Comparison of ENCODE assay signal across 18 cellular contexts in the genomic region with DNA sequence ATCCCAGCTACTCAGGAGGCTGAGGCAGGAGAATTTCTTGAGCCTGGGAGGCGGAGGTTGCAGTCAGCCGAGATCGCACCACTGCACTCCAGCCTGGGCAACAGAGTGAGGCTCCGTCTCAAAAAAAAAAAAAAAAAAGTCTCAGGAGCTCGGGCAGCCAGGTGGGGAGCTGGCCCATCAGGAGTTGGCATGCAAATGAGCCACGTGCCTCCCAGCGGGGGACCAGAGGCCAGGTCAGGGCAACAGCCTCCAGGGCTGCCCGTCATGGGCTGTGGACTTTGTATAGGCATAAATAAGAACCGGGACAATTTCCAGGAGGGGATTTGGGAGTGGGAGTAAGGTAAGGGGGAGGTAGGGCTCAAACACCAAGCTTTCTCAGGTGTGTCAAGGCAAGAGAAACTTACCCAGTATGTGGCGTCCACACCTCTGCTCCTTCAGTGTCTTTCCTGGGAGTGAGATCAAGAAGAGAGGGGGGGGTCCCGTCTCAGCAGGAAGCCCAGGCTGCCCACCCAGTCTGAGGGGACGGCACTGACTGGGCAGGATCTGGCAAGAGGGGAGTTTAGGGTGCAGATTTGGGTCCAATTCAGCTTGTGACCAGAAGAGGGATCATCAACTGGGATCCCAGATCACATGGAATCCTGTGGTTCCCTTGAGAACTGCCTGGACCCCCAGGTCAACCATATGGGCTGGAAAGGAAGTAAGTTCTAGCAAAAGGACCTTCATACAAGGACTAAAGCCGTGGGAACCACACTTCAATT. TPM values are rescaled to one million over a fixed set of nuclear protein-coding genes. Genes with fewer than 3 reads are reported as not detected.
DNase-seq lines count a peak whose midpoint lies in the region; ATAC-seq and TF ChIP-seq lines count a peak whose summit lies in the region.
"Had no signal": no experiment of that assay in that cellular context is flagged by ENCODE, and none has a peak within 500 bp of the region (broad histone marks: within the 10 kb centered on the region; RNA-seq: fewer than 3 reads in every experiment).

No MANE protein-coding gene starts in this region.

- H3K27me3 ChIP-seq in body of pancreas = no peaks in the 10 kb centered on the region
- H3K27me3 ChIP-seq in transverse colon = peaks cover 38% of the 10 kb centered on the region
- H3K27me3 ChIP-seq in gastroesophageal sphincter = no peaks in the 10 kb centered on the region

- no peaks in the 10 kb centered on the region for H3K4me1 Mint-ChIP-seq in stimulated activated naive CD8-positive, alpha-beta T cell treated with anti-CD3 and anti-CD28 coated beads, Interleukin-15, amount 100 ng/mL, for 72 hours
- H3K4me1 Mint-ChIP-seq: immature natural killer cell had no signal

- H3K27me3 Mint-ChIP-seq in stimulated activated naive CD8-positive, alpha-beta T cell treated with anti-CD3 and anti-CD28 coated beads, Interleukin-15, amount 100 ng/mL, for 72 hours = peaks cover 31% of the 10 kb centered on the region

- H3K4me3 ChIP-seq in body of pancreas (no peak overlapping the region), transverse colon (no peak overlapping the region), gastroesophageal sphincter (no peak overlapping the region)

- H3K4me1 ChIP-seq in body of pancreas = no peaks in the 10 kb centered on the region
- H3K4me1 ChIP-seq in transverse colon = no peaks in the 10 kb centered on the region
- H3K4me1 ChIP-seq in gastroesophageal sphincter = no peaks in the 10 kb centered on the region
- H3K4me1 ChIP-seq: parathyroid adenoma had no signal

- TF ChIP-seq EP300 in transverse colon (IDR thresholded peaks at IDR 0.05; ENCODE audit: low read depth) (no peak), gastroesophageal sphincter (IDR thresholded peaks at IDR 0.05) (no peak)

- ATAC-seq in stimulated activated naive CD8-positive, alpha-beta T cell treated with anti-CD3 and anti-CD28 coated beads, Interleukin-15, amount 100 ng/mL, for 72 hours = no peak
- ATAC-seq in stimulated activated naive CD8-positive, alpha-beta T cell treated with anti-CD3 and anti-CD28 coated beads, Interleukin-15, Interleukin-2, amounts not matched to agents 100 U/mL and 50 U/mL, for 24 hours = no peak
- ATAC-seq in body of pancreas (peak; percentile 54), left colon (peak; percentile 44), gastroesophageal sphincter (no peak), HG02588 (IDR thresholded peaks at IDR 0.05; ENCODE audit: unreplicated experiment) (no peak)

- TF ChIP-seq CTCF in body of pancreas (IDR thresholded peaks at IDR 0.05) (peak in 1 of 7 experiments; percentile 8), transverse colon (IDR thresholded peaks at IDR 0.05) (no peak), gastroesophageal sphincter (IDR thresholded peaks at IDR 0.05) (no peak)

- H3K9me3 Mint-ChIP-seq in stimulated activated naive CD8-positive, alpha-beta T cell treated with anti-CD3 and anti-CD28 coated beads, Interleukin-15, amount 100 ng/mL, for 72 hours = no peaks in the 10 kb centered on the region
- H3K9me3 Mint-ChIP-seq: dendritic cell treated with granulocyte-macrophage colony-stimulating factor and Interleukin-4, amounts not matched to agents 40 ng/mL and 50 ng/mL, for 4 days; immature natural killer cell had no signal

- no peak overlapping the region for H3K4me3 Mint-ChIP-seq in stimulated activated naive CD8-positive, alpha-beta T cell treated with anti-CD3 and anti-CD28 coated beads, Interleukin-15, amount 100 ng/mL, for 72 hours
- H3K4me3 Mint-ChIP-seq: dendritic cell treated with granulocyte-macrophage colony-stimulating factor and Interleukin-4, amounts not matched to agents 40 ng/mL and 50 ng/mL, for 4 days; immature natural killer cell had no signal

- no peaks in the 10 kb centered on the region for H3K9me3 ChIP-seq in body of pancreas
- no peaks in the 10 kb centered on the region for H3K9me3 ChIP-seq in transverse colon
- no peaks in the 10 kb centered on the region for H3K9me3 ChIP-seq in gastroesophageal sphincter

- no peak for DNase-seq in stimulated activated naive CD8-positive, alpha-beta T cell treated with anti-CD3 and anti-CD28 coated beads, Interleukin-15, amount 100 ng/mL, for 72 hours
- no peak for DNase-seq in stimulated activated naive CD8-positive, alpha-beta T cell treated with anti-CD3 and anti-CD28 coated beads, Interleukin-15, Interleukin-2, amounts not matched to agents 100 U/mL and 50 U/mL, for 24 hours
- DNase-seq in body of pancreas (peak; percentile 29 to 86 (median 54)), left colon (no peak), transverse colon (peak; percentile 60), EL (no peak)
- DNase-seq: activated CD4-positive, alpha-beta T cell treated with anti-CD3 and anti-CD28 coated beads, Interleukin-2, amount 50 U/mL, for 4 hours; immature natural killer cell; NCI-H1105; T-helper 9 cell had no signal

- peak overlapping the region; percentile 41 to 48 for H3K27ac Mint-ChIP-seq in stimulated activated naive CD8-positive, alpha-beta T cell treated with anti-CD3 and anti-CD28 coated beads, Interleukin-15, amount 100 ng/mL, for 72 hours
- H3K27ac Mint-ChIP-seq: dendritic cell treated with granulocyte-macrophage colony-stimulating factor and Interleukin-4, amounts not matched to agents 40 ng/mL and 50 ng/mL, for 4 days; immature natural killer cell had no signal

- peak overlapping the region in 1 of 4 donors; percentile 26 for H3K27ac ChIP-seq in body of pancreas
- H3K27ac ChIP-seq in transverse colon = no peak overlapping the region
- no peak overlapping the region for H3K27ac ChIP-seq in gastroesophageal sphincter
- H3K27ac ChIP-seq: parathyroid adenoma had no signal

- WGBS in body of pancreas, 2 donors = 40 to 44% methylated on average over 11 to 13 of the region's 13 CpGs
- 26 to 38% methylated on average over 8 to 13 of the region's 13 CpGs for WGBS in transverse colon (ENCODE audit: low coverage in 1 of 2), 2 donors
- 43 to 58% methylated on average over 7 to 12 of the region's 13 CpGs for WGBS in gastroesophageal sphincter (ENCODE audit: low coverage in 1 of 2), 2 donors

- intact Hi-C loops in body of pancreas (cut with DNase I) = no loop called here
- intact Hi-C loops in left colon (cut with DNase I, micrococcal nuclease) = no loop called here
- intact Hi-C loops in transverse colon (cut with DNase I; ENCODE audit: low total_unique reads) = no loop called here

- in situ Hi-C loops in transverse colon (cut with MboI; ENCODE audit: low pct_ligation_motif_present in 1 of 4, low pct_unique_long_range_greater_than_20kb in 1 of 4, low sequenced_read_pairs in 3 of 4) = no loop called here

- TF ChIP-seq POLR2A in body of pancreas (IDR thresholded peaks at IDR 0.05) (no peak), transverse colon (IDR thresholded peaks at IDR 0.05) (no peak), gastroesophageal sphincter (IDR thresholded peaks at IDR 0.05) (no peak)

- H3K36me3 ChIP-seq in body of pancreas (replicated peaks in 1 of 2; ENCODE audit: insufficient read depth in 1 of 2, low read depth in 2 of 2) = no peaks in the 10 kb centered on the region
- H3K36me3 ChIP-seq in transverse colon = no peaks in the 10 kb centered on the region
- peaks cover 0 to 13% of the 10 kb centered on the region in 2 donors for H3K36me3 ChIP-seq in gastroesophageal sphincter

RNA-seq across cellular contexts. Expression of a gene that starts 22.3 kb away (rescaled TPM):
- total RNA-seq in body of pancreas = 1 to 10 TPM in 1 of 2 donors, not detected in 1; 2.6 TPM
- total RNA-seq in left colon = under 1 TPM in 1 of 2 donors, not detected in 1; 0.50 TPM
- total RNA-seq in transverse colon = under 1 TPM in 2 of 4 donors, not detected in 2; 0.32 to 0.68 TPM
- total RNA-seq in gastroesophageal sphincter = not detected
- total RNA-seq: fibroblast of lung, HT1080, mononuclear cell, NCI-H460 had no signal

RNA-seq across cellular contexts. Expression of a gene that starts 27.3 kb away (rescaled TPM):
- total RNA-seq in body of pancreas (10 to 100 TPM in 1 of 2 donors, 1 to 10 TPM in 1; 6.5 to 55.7 TPM), left colon (10 to 100 TPM in 1 of 2 donors, 1 to 10 TPM in 1; 5.6 to 27.1 TPM), transverse colon (100 to 1,000 TPM in 1 of 4 donors, 10 to 100 TPM in 3; 14.3 to 134 (median 35.2) TPM), gastroesophageal sphincter (100 to 1,000 TPM in 2 of 4 donors, 10 to 100 TPM in 2; 48.3 to 196 (median 108) TPM)

RNA-seq across cellular contexts. Expression of a gene that starts 33.9 kb away (rescaled TPM):
- total RNA-seq in body of pancreas = 1 to 10 TPM; 1.0 to 3.0 TPM
- under 1 TPM; 0.47 to 0.85 TPM for total RNA-seq in left colon
- total RNA-seq in transverse colon = 1 to 10 TPM in 2 of 4 donors, under 1 TPM in 2; 0.55 to 6.0 (median 1.1) TPM
- 1 to 10 TPM in 3 of 4 donors, under 1 TPM in 1; 0.81 to 1.7 (median 1.4) TPM for total RNA-seq in gastroesophageal sphincter

RNA-seq across cellular contexts. Expression of a gene that starts 45.1 kb away (rescaled TPM):
- 10 to 100 TPM; 41.2 to 51.6 TPM for total RNA-seq in body of pancreas
- total RNA-seq in left colon = 100 to 1,000 TPM in 1 of 2 donors, 10 to 100 TPM in 1; 89.7 to 104 TPM
- total RNA-seq in transverse colon = 100 to 1,000 TPM in 1 of 4 donors, 10 to 100 TPM in 3; 37.0 to 131 (median 60.4) TPM
- 100 to 1,000 TPM in 1 of 4 donors, 10 to 100 TPM in 3; 60.7 to 109 (median 82.0) TPM for total RNA-seq in gastroesophageal sphincter

RNA-seq across cellular contexts. Expression of a gene that starts 54.2 kb away (rescaled TPM):
- total RNA-seq in body of pancreas (10 to 100 TPM; 50.4 to 65.1 TPM), left colon (100 to 1,000 TPM; 128 to 150 TPM), transverse colon (100 to 1,000 TPM in 3 of 4 donors, 10 to 100 TPM in 1; 78.2 to 199 (median 120) TPM), gastroesophageal sphincter (100 to 1,000 TPM; 143 to 185 (median 155) TPM)

Comparison
In these comparisons a context has a peak if more than half of its experiments do, and no peak if none do; other contexts are left out.
1. ATAC-seq: peak in body of pancreas (single experiment) and left colon (single experiment); none in stimulated activated naive CD8-positive, alpha-beta T cell treated with anti-CD3 and anti-CD28 coated beads, Interleukin-15, amount 100 ng/mL, for 72 hours (single experiment), stimulated activated naive CD8-positive, alpha-beta T cell treated with anti-CD3 and anti-CD28 coated beads, Interleukin-15, Interleukin-2, amounts not matched to agents 100 U/mL and 50 U/mL, for 24 hours (single experiment), gastroesophageal sphincter (single experiment) and HG02588 (single experiment).
2. DNase-seq: peak in body of pancreas (4 of 4) and transverse colon (single experiment); none in stimulated activated naive CD8-positive, alpha-beta T cell treated with anti-CD3 and anti-CD28 coated beads, Interleukin-15, amount 100 ng/mL, for 72 hours (0 of 2), stimulated activated naive CD8-positive, alpha-beta T cell treated with anti-CD3 and anti-CD28 coated beads, Interleukin-15, Interleukin-2, amounts not matched to agents 100 U/mL and 50 U/mL, for 24 hours (single experiment), left colon (0 of 2) and EL (single experiment).